ENCODE assay signal across 29 cellular contexts in the genomic region with DNA sequence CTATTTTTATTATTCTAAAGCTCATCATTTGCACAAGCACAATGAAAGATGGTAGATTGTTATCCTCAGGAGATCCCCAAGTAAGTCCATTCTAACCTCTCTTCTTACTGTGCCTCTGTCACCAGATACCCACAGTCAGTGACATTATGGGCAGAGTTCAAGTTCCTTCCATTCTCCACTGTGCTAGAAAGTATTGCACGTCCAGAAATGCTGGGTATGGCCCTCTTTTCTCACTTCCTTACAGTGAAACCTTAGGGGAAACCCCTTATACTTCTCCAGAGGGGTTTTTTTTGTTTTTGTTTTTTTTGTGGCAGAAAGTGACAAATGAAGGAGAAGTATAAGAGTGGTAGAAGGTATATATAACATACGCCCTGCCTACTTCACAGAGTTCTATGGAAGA.
"Had no signal": no experiment of that assay in that cellular context is flagged by ENCODE, and none has a peak within 500 bp of the region (broad histone marks: within the 10 kb centered on the region; RNA-seq: fewer than 3 reads in every experiment).

No MANE protein-coding gene starts in this region.

- H3K27ac ChIP-seq: coronary artery, dorsolateral prefrontal cortex, epithelial cell of prostate, esophagus squamous epithelium, gastrocnemius medialis, heart right ventricle, left lung, lower lobe of right lung had no signal

- H3K27ac Mint-ChIP-seq: endodermal cell, mesothelial cell of epicardium, naive B cell had no signal

- H3K4me1 Mint-ChIP-seq: endodermal cell, mesothelial cell of epicardium, naive B cell had no signal

- H3K36me3 ChIP-seq: esophagus squamous epithelium, gastrocnemius medialis, heart right ventricle, left lung, lower lobe of right lung had no signal

- H3K4me3 Mint-ChIP-seq: endodermal cell, mesothelial cell of epicardium, naive B cell had no signal

- H3K36me3 Mint-ChIP-seq: mesothelial cell of epicardium, naive B cell had no signal

- DNase-seq: dermis blood vessel endothelial cell; dorsolateral prefrontal cortex; effector CD4-positive, alpha-beta T cell; effector memory CD4-positive, alpha-beta T cell; endodermal cell; erythroblast; esophagus squamous epithelium; foreskin fibroblast; foreskin melanocyte; gastrocnemius medialis; glutamatergic neuron; head of caudate nucleus; heart right ventricle; hippocampal formation; left cardiac atrium; left lung; left ventricle myocardium superior; lower lobe of right lung; mesenchymal stem cell; mucosa of descending colon; naive B cell had no signal

- H3K27me3 ChIP-seq: dorsolateral prefrontal cortex, esophagus squamous epithelium, gastrocnemius medialis, heart right ventricle, left lung had no signal

- H3K4me3 ChIP-seq: coronary artery, dorsolateral prefrontal cortex, esophagus squamous epithelium, gastrocnemius medialis, heart right ventricle, left lung, lower lobe of right lung, mucosa of descending colon had no signal

- H3K9me3 ChIP-seq: esophagus squamous epithelium, gastrocnemius medialis, left lung, lower lobe of right lung, mucosa of descending colon had no signal

- FAIRE-seq: colon, endometrium, islet of Langerhans, keratinocyte had no signal

- H3K27me3 Mint-ChIP-seq: naive B cell had no signal

- ATAC-seq: esophagus mucosa, gastrocnemius medialis, heart right ventricle, left cardiac atrium, left lung, left ventricle myocardium superior, lower lobe of right lung, mucosa of descending colon had no signal

- H3K9me3 Mint-ChIP-seq: endodermal cell, mesothelial cell of epicardium had no signal

- H3K4me1 ChIP-seq: esophagus squamous epithelium, gastrocnemius medialis, heart right ventricle, left lung, lower lobe of right lung had no signal
